ENCODE assay signal across 8 cellular contexts in the genomic region with DNA sequence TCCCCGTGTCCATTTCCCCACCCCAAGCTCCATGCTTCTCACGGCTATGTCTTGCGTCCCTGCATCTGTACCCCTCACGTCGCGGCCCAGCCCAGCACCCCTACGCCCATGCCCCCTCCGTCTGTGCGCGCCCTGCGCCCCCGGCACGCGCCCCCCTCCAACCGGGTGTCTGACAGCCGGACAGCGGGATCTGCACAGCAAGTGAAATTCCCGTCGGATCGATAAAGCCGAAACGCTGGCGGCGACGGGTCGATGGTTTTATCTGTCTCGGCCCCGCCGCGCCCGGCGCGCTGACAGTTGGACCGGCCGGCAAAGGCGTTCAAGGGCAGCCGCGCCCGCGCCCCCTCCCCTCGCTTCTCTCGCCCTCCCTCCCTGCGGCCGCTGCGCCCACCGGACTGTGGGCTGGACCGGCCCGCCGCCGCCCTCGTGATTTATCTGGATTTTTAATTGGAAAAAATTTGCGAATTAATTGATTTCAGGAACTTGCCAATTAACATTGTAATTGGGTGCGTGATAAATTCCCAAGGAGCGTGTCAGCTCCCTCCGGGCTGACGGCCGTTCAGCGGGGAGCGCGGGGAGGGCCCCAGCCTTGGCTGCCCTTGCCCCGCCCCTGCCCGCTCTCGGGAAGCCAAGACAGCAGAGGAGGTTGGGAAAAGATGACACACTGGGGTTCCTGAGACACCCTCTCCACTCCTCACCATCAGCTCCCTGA. TPM values are rescaled to one million over a fixed set of nuclear protein-coding genes. Genes with fewer than 3 reads are reported as not detected.
DNase-seq lines count a peak whose midpoint lies in the region; ATAC-seq, FAIRE-seq and TF ChIP-seq lines count a peak whose summit lies in the region.

No MANE protein-coding gene starts in this region.

- TF ChIP-seq CTCF in K562 (IDR thresholded peaks at IDR 0.05 in 2 of 3, conservative IDR thresholded peaks at IDR 0.05 in 1 of 3; ENCODE audit: insufficient read depth in 2 of 3, low read depth in 1 of 3, low read length in 3 of 3) (no peak), sigmoid colon (IDR thresholded peaks at IDR 0.05) (no peak)

- H3K4me3 Mint-ChIP-seq in activated T-helper 1 cell treated with anti-CD3 and anti-CD28 coated beads, Interleukin-12 subunit alpha, Interleukin-12 subunit beta, Interleukin-2, Interleukin-4 antibody, amounts not matched to agents 30 ng/mL and 10 ng/mL and 1 ng/mL, durations not matched to agents 14 hours and 24 hours and 36 hours = no peak overlapping the region
- H3K4me3 Mint-ChIP-seq in activated T-helper 2 cell treated with anti-CD3 and anti-CD28 coated beads, Interferon-gamma antibody, Interleukin-2, Interleukin-4, amounts not matched to agents 10 μg/mL and 5 μg/mL and 100 μg/mL, durations not matched to agents 14 hours and 24 hours and 36 hours (ENCODE audit: low read depth) = no peak overlapping the region

- TF ChIP-seq RAD21 in K562 (CRISPR knock-in tag; conservative IDR thresholded peaks at IDR 0.05 in 1 of 2, IDR thresholded peaks at IDR 0.05 in 1 of 2) = no peak

- intact Hi-C loops in K562 (cut with micrococcal nuclease) (no loop called here), sigmoid colon (cut with DNase I) (loop anchor here (2.0 kb wide), 1 partner anchor 30 kb away; no protein-coding TSS in a partner anchor)
- intact Hi-C loops in activated T-helper 1 cell treated with anti-CD3 and anti-CD28 coated beads, Interleukin-12 subunit alpha, Interleukin-12 subunit beta, Interleukin-2, Interleukin-4 antibody, amounts not matched to agents 30 ng/mL and 10 ng/mL and 1 ng/mL, durations not matched to agents 14 hours and 24 hours and 36 hours (cut with micrococcal nuclease) = no loop called here
- intact Hi-C loops in activated T-helper 2 cell treated with anti-CD3 and anti-CD28 coated beads, Interferon-gamma antibody, Interleukin-2, Interleukin-4, amounts not matched to agents 10 μg/mL and 5 μg/mL and 100 μg/mL, durations not matched to agents 14 hours and 24 hours and 36 hours (cut with micrococcal nuclease) = no loop called here

- H3K36me3 ChIP-seq in K562 (ENCODE audit: control insufficient read depth, insufficient read depth, low read length) = no peaks in the 10 kb centered on the region
- H3K36me3 ChIP-seq in iPS-15b (ENCODE audit: control insufficient read depth, insufficient read depth, low read length) = no peaks in the 10 kb centered on the region
- no peaks in the 10 kb centered on the region for H3K36me3 ChIP-seq in sigmoid colon

- no peak overlapping the region for H2AFZ ChIP-seq in K562 (ENCODE audit: low read depth, low read length)

- TF ChIP-seq EP300 in K562 (IDR thresholded peaks at IDR 0.05; ENCODE audit: low read length) (no peak), sigmoid colon (IDR thresholded peaks at IDR 0.05) (no peak)

- CTCF ChIA-PET in K562 (lab: Yijun Ruan, JAX; ENCODE audit: low intra/inter-chr PET ratio) = no interaction called here

- H3K4me2 ChIP-seq in K562 (ENCODE audit: insufficient read depth, low read length) = no peak overlapping the region; the same call in 1 of the 2 replicates

- H3K36me3 Mint-ChIP-seq in activated T-helper 1 cell treated with anti-CD3 and anti-CD28 coated beads, Interleukin-12 subunit alpha, Interleukin-12 subunit beta, Interleukin-2, Interleukin-4 antibody, amounts not matched to agents 30 ng/mL and 10 ng/mL and 1 ng/mL, durations not matched to agents 14 hours and 24 hours and 36 hours (ENCODE audit: low read depth) = no peaks in the 10 kb centered on the region
- no peaks in the 10 kb centered on the region for H3K36me3 Mint-ChIP-seq in activated T-helper 2 cell treated with anti-CD3 and anti-CD28 coated beads, Interferon-gamma antibody, Interleukin-2, Interleukin-4, amounts not matched to agents 10 μg/mL and 5 μg/mL and 100 μg/mL, durations not matched to agents 14 hours and 24 hours and 36 hours (ENCODE audit: low read depth)

- H3K27ac ChIP-seq in K562 (ENCODE audit: extremely low read depth, low read depth, low read length) (no peak overlapping the region), sigmoid colon (peak overlapping the region in 3 of 4 donors; percentile 14 to 66 (median 45))

- BruUV-seq in K562 (replicated peaks; lab: Mats Ljungman, UMichigan) = no TSS peak

- no peaks in the 10 kb centered on the region for H3K4me1 Mint-ChIP-seq in activated T-helper 1 cell treated with anti-CD3 and anti-CD28 coated beads, Interleukin-12 subunit alpha, Interleukin-12 subunit beta, Interleukin-2, Interleukin-4 antibody, amounts not matched to agents 30 ng/mL and 10 ng/mL and 1 ng/mL, durations not matched to agents 14 hours and 24 hours and 36 hours (ENCODE audit: low read depth)
- H3K4me1 Mint-ChIP-seq in activated T-helper 2 cell treated with anti-CD3 and anti-CD28 coated beads, Interferon-gamma antibody, Interleukin-2, Interleukin-4, amounts not matched to agents 10 μg/mL and 5 μg/mL and 100 μg/mL, durations not matched to agents 14 hours and 24 hours and 36 hours (ENCODE audit: low read depth) = no peaks in the 10 kb centered on the region

- DNase-seq in HCEC 1CT (peak; percentile 68), K562 (ENCODE audit: extremely low read depth in 1 of 4, low spot score in 3 of 4) (peak in 2 of 4 experiments; percentile 57 to 60), sigmoid colon (peak; percentile 78), erythroblast (lab: John Stamatoyannopoulos, UW) (no peak)
- no peak for DNase-seq in activated T-helper 1 cell treated with anti-CD3 and anti-CD28 coated beads, Interleukin-12 subunit alpha, Interleukin-12 subunit beta, Interleukin-2, Interleukin-4 antibody, amounts not matched to agents 30 ng/mL and 10 ng/mL and 1 ng/mL, durations not matched to agents 14 hours and 24 hours and 36 hours (ENCODE audit: low spot score)
- no peak for DNase-seq in activated T-helper 2 cell treated with anti-CD3 and anti-CD28 coated beads, Interferon-gamma antibody, Interleukin-2, Interleukin-4, amounts not matched to agents 10 μg/mL and 5 μg/mL and 100 μg/mL, durations not matched to agents 14 hours and 24 hours and 36 hours (ENCODE audit: low spot score)

- WGBS in K562 (ENCODE audit: insufficient coverage, low coverage, missing lambda C conversion rate) = 24% methylated on average over 31 of the region's 63 CpGs
- 15 to 58% methylated on average over 63 of the region's 63 CpGs for WGBS in sigmoid colon, 2 donors

- no peak for FAIRE-seq in K562 (lab: Jason Lieb, UNC)

- POLR2A ChIA-PET in K562 (lab: Yijun Ruan, JAX) = interaction anchor here (0.6 to 12.0 kb wide), 2 partner anchors 15 to 95 kb away, joined by 3 to 122 read pairs; no protein-coding TSS in a partner anchor

- H3K9me3 Mint-ChIP-seq in activated T-helper 1 cell treated with anti-CD3 and anti-CD28 coated beads, Interleukin-12 subunit alpha, Interleukin-12 subunit beta, Interleukin-2, Interleukin-4 antibody, amounts not matched to agents 30 ng/mL and 10 ng/mL and 1 ng/mL, durations not matched to agents 14 hours and 24 hours and 36 hours = no peaks in the 10 kb centered on the region
- no peaks in the 10 kb centered on the region for H3K9me3 Mint-ChIP-seq in activated T-helper 2 cell treated with anti-CD3 and anti-CD28 coated beads, Interferon-gamma antibody, Interleukin-2, Interleukin-4, amounts not matched to agents 10 μg/mL and 5 μg/mL and 100 μg/mL, durations not matched to agents 14 hours and 24 hours and 36 hours

- no peak overlapping the region for H3K4me3 ChIP-seq in K562
- peak overlapping the region; percentile 37 for H3K4me3 ChIP-seq in iPS-15b (ENCODE audit: low read depth, low read length)
- H3K4me3 ChIP-seq in sigmoid colon = peak overlapping the region; percentile 21 to 53 (median 46)

- H3K79me2 ChIP-seq in K562 (ENCODE audit: control insufficient read depth, insufficient read depth, low read length) = no peaks in the 10 kb centered on the region

- H3K27ac Mint-ChIP-seq in activated T-helper 1 cell treated with anti-CD3 and anti-CD28 coated beads, Interleukin-12 subunit alpha, Interleukin-12 subunit beta, Interleukin-2, Interleukin-4 antibody, amounts not matched to agents 30 ng/mL and 10 ng/mL and 1 ng/mL, durations not matched to agents 14 hours and 24 hours and 36 hours = no peak overlapping the region
- H3K27ac Mint-ChIP-seq in activated T-helper 2 cell treated with anti-CD3 and anti-CD28 coated beads, Interferon-gamma antibody, Interleukin-2, Interleukin-4, amounts not matched to agents 10 μg/mL and 5 μg/mL and 100 μg/mL, durations not matched to agents 14 hours and 24 hours and 36 hours = no peak overlapping the region

- H3K4me1 ChIP-seq in K562 (replicated peaks in 1 of 2; ENCODE audit: control insufficient read depth in 2 of 2, insufficient read depth in 2 of 2, low read length in 2 of 2) = peaks cover 11 to 22% of the 10 kb centered on the region in 2 experiments; a peak in 3 of 5 replicates
- H3K4me1 ChIP-seq in iPS-15b (ENCODE audit: control insufficient read depth, insufficient read depth, low read length) = no peaks in the 10 kb centered on the region
- H3K4me1 ChIP-seq in sigmoid colon = peaks cover 0 to 34% (median 18%) of the 10 kb centered on the region in 4 donors

- in situ Hi-C loops in K562 (cut with MboI) = no loop called here

- H3K9ac ChIP-seq in K562 (ENCODE audit: insufficient read depth in 1 of 2, low read depth in 2 of 2, low read length in 2 of 2) (peak overlapping the region in 1 of 2 experiments; percentile 50; a peak in 2 of 4 replicates), iPS-15b (ENCODE audit: low read depth, low read length) (no peak overlapping the region)

- no peak for TF ChIP-seq POLR2A in K562 (conservative IDR thresholded peaks at IDR 0.05)
- no peak for TF ChIP-seq POLR2A in sigmoid colon (IDR thresholded peaks at IDR 0.05)
- TF ChIP-seq POLR2A in erythroblast (IDR thresholded peaks at IDR 0.05; ENCODE audit: low read length) = no peak

- H3K27me3 Mint-ChIP-seq in activated T-helper 1 cell treated with anti-CD3 and anti-CD28 coated beads, Interleukin-12 subunit alpha, Interleukin-12 subunit beta, Interleukin-2, Interleukin-4 antibody, amounts not matched to agents 30 ng/mL and 10 ng/mL and 1 ng/mL, durations not matched to agents 14 hours and 24 hours and 36 hours (ENCODE audit: insufficient read depth) = no peaks in the 10 kb centered on the region
- peaks cover 5% of the 10 kb centered on the region for H3K27me3 Mint-ChIP-seq in activated T-helper 2 cell treated with anti-CD3 and anti-CD28 coated beads, Interferon-gamma antibody, Interleukin-2, Interleukin-4, amounts not matched to agents 10 μg/mL and 5 μg/mL and 100 μg/mL, durations not matched to agents 14 hours and 24 hours and 36 hours (ENCODE audit: low read depth)

- no peaks in the 10 kb centered on the region for H3K9me1 ChIP-seq in K562 (ENCODE audit: control insufficient read depth, insufficient read depth, low read length)

- H3K27me3 ChIP-seq in K562 (ENCODE audit: control insufficient read depth in 2 of 2, insufficient read depth in 2 of 2, low read length in 2 of 2) (no peaks in the 10 kb centered on the region), iPS-15b (ENCODE audit: control insufficient read depth, insufficient read depth, low read length) (peaks cover 16% of the 10 kb centered on the region), sigmoid colon (peaks cover 0 to 8% (median 0%) of the 10 kb centered on the region in 3 donors)

- H3K9me3 ChIP-seq in K562 (replicated peaks; ENCODE audit: control insufficient read depth, insufficient read depth, low read depth, low read length) (no peaks in the 10 kb centered on the region), iPS-15b (ENCODE audit: control insufficient read depth, insufficient read depth, low read length) (no peaks in the 10 kb centered on the region), sigmoid colon (no peaks in the 10 kb centered on the region)

- peaks cover 3% of the 10 kb centered on the region; the same call in 1 of the 2 replicates for H4K20me1 ChIP-seq in K562 (replicated peaks; ENCODE audit: control insufficient read depth, insufficient read depth, low read length)

- ATAC-seq in K562 (peak; percentile 27; the same call in 1 of the 3 replicates), GM21390 (IDR thresholded peaks at IDR 0.05; ENCODE audit: unreplicated experiment) (no peak)

RNA-seq across cellular contexts. Expression of gene TMEM53, which starts 57.1 kb away (rescaled TPM):
- 2.3 and 4.2 TPM in 2 replicates for total RNA-seq in K562 (2011; cell fraction: chromatin; rRNA removed; ENCODE audit: low replicate concordance)
- total RNA-seq in K562 (2011; cell fraction: nucleolus; rRNA removed) = 4.0 and 4.1 TPM in 2 replicates
- total RNA-seq in K562 (2011; cell fraction: nucleoplasm; rRNA removed) = 3.8 and 5.0 TPM in 2 replicates
- total RNA-seq in K562 (2014; rRNA removed) = 2.0 and 4.7 TPM in 2 replicates
- 0.45 and 1.3 TPM in 2 replicates for total RNA-seq in K562 (2014; rRNA removed; fragmentation: Illumina TruSeq; extraction: Trizol)
- total RNA-seq in K562 (2015; rRNA removed; fragmentation: Illumina TruSeq; extraction: Trizol) = 1.8 and 2.1 TPM in 2 replicates
- 3.1 and 3.7 TPM in 2 replicates for total RNA-seq in K562 (2021)
- polyA plus RNA-seq in K562 (2011; rRNA removed) = 3.0 and 4.1 TPM in 2 replicates
- polyA plus RNA-seq in K562 (2011; cell fraction: cytosol; rRNA removed) = 7.2 and 14.8 TPM in 2 replicates
- polyA plus RNA-seq in K562 (2011; cell fraction: nucleus; rRNA removed) = 2.6 and 2.7 TPM in 2 replicates
- polyA plus RNA-seq in K562 (2012) = 5.6 and 6.7 TPM in 2 replicates
- 3.3 and 3.4 TPM in 2 replicates for polyA plus RNA-seq in K562 (2014; fragmentation: Illumina TruSeq; extraction: Trizol)
- 1 to 10 TPM in 1 of 2 experiments, under 1 TPM in 1; 0.23 to 1.9 TPM for polyA plus RNA-seq in K562 (2014; fragmentation: Nextera tagmentation; extraction: Ambion mirVana)
- polyA plus RNA-seq in K562 (2014; rRNA removed) = 3.7 and 5.0 TPM in 2 replicates
- polyA minus RNA-seq in K562 (2011; rRNA and poly(A)+ RNA removed) = 2.1 and 2.7 TPM in 2 replicates
- polyA minus RNA-seq in K562 (2011; cell fraction: cytosol; rRNA and poly(A)+ RNA removed) = 2.1 and 4.9 TPM in 2 replicates
- 0.54 and 0.78 TPM in 2 replicates for polyA minus RNA-seq in K562 (2011; cell fraction: nucleus; rRNA and poly(A)+ RNA removed)
- total RNA-seq in sigmoid colon = 1 to 10 TPM; 1.7 to 5.6 (median 4.5) TPM
- 10 to 100 TPM; 17.1 to 29.7 (median 19.8) TPM for polyA plus RNA-seq in sigmoid colon
- total RNA-seq in activated T-helper 1 cell treated with anti-CD3 and anti-CD28 coated beads, Interleukin-12 subunit alpha, Interleukin-12 subunit beta, Interleukin-2, Interleukin-4 antibody, amounts not matched to agents 30 ng/mL and 10 ng/mL and 1 ng/mL, durations not matched to agents 14 hours and 24 hours and 36 hours = 4.3 and 6.6 TPM in 2 replicates
- 6.3 and 6.7 TPM in 2 replicates for total RNA-seq in activated T-helper 2 cell treated with anti-CD3 and anti-CD28 coated beads, Interferon-gamma antibody, Interleukin-2, Interleukin-4, amounts not matched to agents 10 μg/mL and 5 μg/mL and 100 μg/mL, durations not matched to agents 14 hours and 24 hours and 36 hours

RNA-seq across cellular contexts. Expression of gene ARMH1, which starts 57.4 kb away (rescaled TPM):
- total RNA-seq in K562 (2011; cell fraction: chromatin; rRNA removed; ENCODE audit: low replicate concordance) = 0.28 TPM in 1 of 2 replicates, not detected in the other
- not detected in 2 replicates for total RNA-seq in K562 (2011; cell fraction: nucleolus; rRNA removed)
- total RNA-seq in K562 (2011; cell fraction: nucleoplasm; rRNA removed) = not detected in 2 replicates
- not detected in 2 replicates for total RNA-seq in K562 (2014; rRNA removed)
- not detected in 2 replicates for total RNA-seq in K562 (2014; rRNA removed; fragmentation: Illumina TruSeq; extraction: Trizol)
- total RNA-seq in K562 (2015; rRNA removed; fragmentation: Illumina TruSeq; extraction: Trizol) = not detected in 2 replicates
- total RNA-seq in K562 (2021) = 0.49 TPM in 1 of 2 replicates, not detected in the other
- 0.37 TPM in 1 of 2 replicates, not detected in the other for polyA plus RNA-seq in K562 (2011; rRNA removed)
- 0.07 and 0.72 TPM in 2 replicates for polyA plus RNA-seq in K562 (2011; cell fraction: cytosol; rRNA removed)
- polyA plus RNA-seq in K562 (2011; cell fraction: nucleus; rRNA removed) = 2.1 and 3.0 TPM in 2 replicates
- polyA plus RNA-seq in K562 (2012) = not detected in 2 replicates
- polyA plus RNA-seq in K562 (2014; fragmentation: Illumina TruSeq; extraction: Trizol) = not detected in 2 replicates
- not detected for polyA plus RNA-seq in K562 (2014; fragmentation: Nextera tagmentation; extraction: Ambion mirVana)
- polyA plus RNA-seq in K562 (2014; rRNA removed) = 0.41 TPM in 1 of 2 replicates, not detected in the other
- not detected in 2 replicates for polyA minus RNA-seq in K562 (2011; rRNA and poly(A)+ RNA removed)
- not detected in 2 replicates for polyA minus RNA-seq in K562 (2011; cell fraction: cytosol; rRNA and poly(A)+ RNA removed)
- not detected in 2 replicates for polyA minus RNA-seq in K562 (2011; cell fraction: nucleus; rRNA and poly(A)+ RNA removed)
- total RNA-seq in sigmoid colon = 1 to 10 TPM in 2 of 4 donors, under 1 TPM in 1, not detected in 1; 0.33 to 1.5 (median 1.1) TPM
- 10 to 100 TPM in 1 of 3 donors, not detected in 2; 23.0 TPM for polyA plus RNA-seq in sigmoid colon
- total RNA-seq in activated T-helper 1 cell treated with anti-CD3 and anti-CD28 coated beads, Interleukin-12 subunit alpha, Interleukin-12 subunit beta, Interleukin-2, Interleukin-4 antibody, amounts not matched to agents 30 ng/mL and 10 ng/mL and 1 ng/mL, durations not matched to agents 14 hours and 24 hours and 36 hours = 95.3 and 99.8 TPM in 2 replicates
- 139 and 157 TPM in 2 replicates for total RNA-seq in activated T-helper 2 cell treated with anti-CD3 and anti-CD28 coated beads, Interferon-gamma antibody, Interleukin-2, Interleukin-4, amounts not matched to agents 10 μg/mL and 5 μg/mL and 100 μg/mL, durations not matched to agents 14 hours and 24 hours and 36 hours

Comparison
In these comparisons a context has a peak if more than half of its experiments do, and no peak if none do; other contexts are left out.
1. DNase-seq: peak in HCEC 1CT (single experiment) and sigmoid colon (single experiment); none in activated T-helper 1 cell treated with anti-CD3 and anti-CD28 coated beads, Interleukin-12 subunit alpha, Interleukin-12 subunit beta, Interleukin-2, Interleukin-4 antibody, amounts not matched to agents 30 ng/mL and 10 ng/mL and 1 ng/mL, durations not matched to agents 14 hours and 24 hours and 36 hours (single experiment), activated T-helper 2 cell treated with anti-CD3 and anti-CD28 coated beads, Interferon-gamma antibody, Interleukin-2, Interleukin-4, amounts not matched to agents 10 μg/mL and 5 μg/mL and 100 μg/mL, durations not matched to agents 14 hours and 24 hours and 36 hours (single experiment) and erythroblast (0 of 2).
2. RNA of gene ARMH1, which starts 57.4 kb away (total RNA-seq): 139 to 157 TPM in activated T-helper 2 cell treated with anti-CD3 and anti-CD28 coated beads, Interferon-gamma antibody, Interleukin-2, Interleukin-4, amounts not matched to agents 10 μg/mL and 5 μg/mL and 100 μg/mL, durations not matched to agents 14 hours and 24 hours and 36 hours and 95.3 to 99.8 TPM in activated T-helper 1 cell treated with anti-CD3 and anti-CD28 coated beads, Interleukin-12 subunit alpha, Interleukin-12 subunit beta, Interleukin-2, Interleukin-4 antibody, amounts not matched to agents 30 ng/mL and 10 ng/mL and 1 ng/mL, durations not matched to agents 14 hours and 24 hours and 36 hours; 0.33 to 1.5 TPM in sigmoid colon and 0.28 to 0.49 TPM in K562; every median in the first group is over 10 times any median in the second.